10 cellular contexts compared by ENCODE assay signal in genomic region chrX:134186362-134187121, GRCh38. TPM values are rescaled to one million over a fixed set of nuclear protein-coding genes. Genes with fewer than 3 reads are reported as not detected.
DNase-seq lines count a peak whose midpoint lies in the region; ATAC-seq and TF ChIP-seq lines count a peak whose summit lies in the region.
"Had no signal": no experiment of that assay in that cellular context is flagged by ENCODE, and none has a peak within 500 bp of the region (broad histone marks: within the 10 kb centered on the region; RNA-seq: fewer than 3 reads in every experiment).

No MANE protein-coding gene starts in this region.

- H3K27ac Mint-ChIP-seq in activated T-cell treated with anti-CD3 and anti-CD28 coated beads, Interleukin-2, amount 50 U/mL, for 72 hours = peak overlapping the region; percentile 90
- H3K27ac Mint-ChIP-seq: activated B cell treated with CpG ODN at 0.5 μM for 24 hours had no signal

- no peaks in the 10 kb centered on the region for H3K9me3 Mint-ChIP-seq in activated T-cell treated with anti-CD3 and anti-CD28 coated beads, Interleukin-2, amount 50 U/mL, for 72 hours
- H3K9me3 Mint-ChIP-seq: activated B cell treated with CpG ODN at 0.5 μM for 24 hours had no signal

- no peaks in the 10 kb centered on the region for H3K36me3 ChIP-seq in psoas muscle (ENCODE audit: insufficient read depth in 1 of 2, low read depth in 1 of 2)
- H3K36me3 ChIP-seq in colonic mucosa = no peaks in the 10 kb centered on the region

- no peak for TF ChIP-seq CTCF in psoas muscle (IDR thresholded peaks at IDR 0.05)
- no peak for TF ChIP-seq CTCF in colonic mucosa (IDR thresholded peaks at IDR 0.05)

- no peak overlapping the region for H3K4me3 ChIP-seq in psoas muscle
- H3K4me3 ChIP-seq in colonic mucosa = no peak overlapping the region

- ATAC-seq in activated T-cell treated with anti-CD3 and anti-CD28 coated beads, Interleukin-2, amount 50 U/mL, for 72 hours (replicated peaks in 1 of 2) = peak; percentile 96
- no peak for ATAC-seq in psoas muscle

- H3K4me1 ChIP-seq in psoas muscle (no peaks in the 10 kb centered on the region), colonic mucosa (no peaks in the 10 kb centered on the region)

- 48 to 60% (median 55%) methylated on average over 8 of the region's 8 CpGs for WGBS in psoas muscle, 3 donors

- H3K27me3 ChIP-seq in psoas muscle (ENCODE audit: insufficient read depth in 3 of 3, low read length in 2 of 3) = peaks cover 0 to 13% (median 0%) of the 10 kb centered on the region in 3 donors
- no peaks in the 10 kb centered on the region for H3K27me3 ChIP-seq in colonic mucosa

- peak in 2 of 3 donors; percentile 27 to 56 for DNase-seq in stimulated activated CD4-positive, alpha-beta T cell treated with anti-CD3 and anti-CD28 coated beads, Interleukin-12 subunit alpha, Interleukin-12 subunit beta, amount 100 ng/mL, for 48 hours (ENCODE audit: low read depth in 2 of 3, low spot score in 1 of 3)
- no peak for DNase-seq in stimulated activated CD4-positive, alpha-beta T cell treated with anti-CD3 and anti-CD28 coated beads, Interleukin-12 subunit alpha, Interleukin-12 subunit beta, amount 100 ng/mL, for 4 hours
- DNase-seq in Kasumi-1 (lab: John Stamatoyannopoulos, UW) = peak; percentile 80 to 81
- DNase-seq in activated T-cell treated with anti-CD3 and anti-CD28 coated beads, Interleukin-2, amount 50 U/mL, for 72 hours = peak; percentile 57 to 72
- peak; percentile 23 to 40 for DNase-seq in stimulated activated CD4-positive, alpha-beta T cell treated with anti-CD3 and anti-CD28 coated beads, Interleukin-2, amount 100 ng/mL, for 48 hours
- DNase-seq in psoas muscle = no peak
- no peak for DNase-seq in A172 (ENCODE audit: low spot score)
- no peak for DNase-seq in colonic mucosa
- DNase-seq: activated B cell treated with CpG ODN at 0.5 μM for 24 hours had no signal

- H3K4me1 Mint-ChIP-seq in activated T-cell treated with anti-CD3 and anti-CD28 coated beads, Interleukin-2, amount 50 U/mL, for 72 hours (ENCODE audit: low read depth) = peaks cover 31% of the 10 kb centered on the region

- intact Hi-C loops in psoas muscle (cut with DNase I) = no loop called here
- intact Hi-C loops in colonic mucosa (cut with DNase I) = no loop called here

- H3K27ac ChIP-seq in psoas muscle (no peak overlapping the region), colonic mucosa (no peak overlapping the region)

- H3K9me3 ChIP-seq in psoas muscle (no peaks in the 10 kb centered on the region), colonic mucosa (no peaks in the 10 kb centered on the region)

- no peak overlapping the region for H3K9ac ChIP-seq in colonic mucosa (ENCODE audit: low read depth in 2 of 2, low read length in 2 of 2)

- peak overlapping the region; percentile 74 to 79 for H3K4me3 Mint-ChIP-seq in activated T-cell treated with anti-CD3 and anti-CD28 coated beads, Interleukin-2, amount 50 U/mL, for 72 hours
- H3K4me3 Mint-ChIP-seq: activated B cell treated with CpG ODN at 0.5 μM for 24 hours had no signal

- peaks cover 38% of the 10 kb centered on the region for H3K27me3 Mint-ChIP-seq in activated T-cell treated with anti-CD3 and anti-CD28 coated beads, Interleukin-2, amount 50 U/mL, for 72 hours (ENCODE audit: low read depth)
- H3K27me3 Mint-ChIP-seq: activated B cell treated with CpG ODN at 0.5 μM for 24 hours had no signal

- H3K36me3 Mint-ChIP-seq in activated T-cell treated with anti-CD3 and anti-CD28 coated beads, Interleukin-2, amount 50 U/mL, for 72 hours (ENCODE audit: insufficient read depth in 2 of 2) = no peaks in the 10 kb centered on the region

RNA-seq across cellular contexts. Expression of gene CCDC160, which starts 50.4 kb away (rescaled TPM):
- not detected for total RNA-seq in activated T-cell treated with anti-CD3 and anti-CD28 coated beads, Interleukin-2, amount 50 U/mL, for 72 hours
- total RNA-seq in psoas muscle (under 1 TPM; 0.41 to 0.98 (median 0.78) TPM), colonic mucosa (not detected)
- polyA plus RNA-seq in psoas muscle = 1 to 10 TPM in 2 of 3 donors, not detected in 1; 3.2 to 5.2 TPM
- 0.17 TPM in 1 of 2 replicates, not detected in the other for total RNA-seq in A172 (2014; rRNA removed; shearing (Covaris generic))
- total RNA-seq: activated B cell treated with CpG ODN at 0.5 μM for 24 hours had no signal
- polyA plus RNA-seq: BJ had no signal

Comparison
In these comparisons a context has a peak if more than half of its experiments do, and no peak if none do; other contexts are left out.
1. DNase-seq: peak in stimulated activated CD4-positive, alpha-beta T cell treated with anti-CD3 and anti-CD28 coated beads, Interleukin-12 subunit alpha, Interleukin-12 subunit beta, amount 100 ng/mL, for 48 hours (2 of 3), Kasumi-1 (2 of 2), activated T-cell treated with anti-CD3 and anti-CD28 coated beads, Interleukin-2, amount 50 U/mL, for 72 hours (2 of 2) and stimulated activated CD4-positive, alpha-beta T cell treated with anti-CD3 and anti-CD28 coated beads, Interleukin-2, amount 100 ng/mL, for 48 hours (2 of 2); none in stimulated activated CD4-positive, alpha-beta T cell treated with anti-CD3 and anti-CD28 coated beads, Interleukin-12 subunit alpha, Interleukin-12 subunit beta, amount 100 ng/mL, for 4 hours (single experiment), psoas muscle (0 of 2), A172 (single experiment) and colonic mucosa (single experiment).
2. ATAC-seq: peak in activated T-cell treated with anti-CD3 and anti-CD28 coated beads, Interleukin-2, amount 50 U/mL, for 72 hours (2 of 2); none in psoas muscle (0 of 4).